In genomic region chr4:87081826-87082225, GRCh38 we compare ENCODE assay signal across 1 cellular context.
TF ChIP-seq lines count a peak whose summit lies in the region.

No MANE protein-coding gene starts in this region.

TF ChIP-seq in WTC11, 78 proteins besides CTCF, POLR2A, EP300 and RAD21 (continued from another document):
- TF ChIP-seq ZNF512 (CRISPR knock-in tag; IDR thresholded peaks at IDR 0.05; ENCODE audit: borderline replicate concordance) (no peak), ZNF425 (CRISPR knock-in tag; conservative IDR thresholded peaks at IDR 0.05) (no peak), NR2C2 (CRISPR knock-in tag; IDR thresholded peaks at IDR 0.05) (no peak)
TF ChIP-seq in WTC11: peak in this region for 0.
